In the genomic region with DNA sequence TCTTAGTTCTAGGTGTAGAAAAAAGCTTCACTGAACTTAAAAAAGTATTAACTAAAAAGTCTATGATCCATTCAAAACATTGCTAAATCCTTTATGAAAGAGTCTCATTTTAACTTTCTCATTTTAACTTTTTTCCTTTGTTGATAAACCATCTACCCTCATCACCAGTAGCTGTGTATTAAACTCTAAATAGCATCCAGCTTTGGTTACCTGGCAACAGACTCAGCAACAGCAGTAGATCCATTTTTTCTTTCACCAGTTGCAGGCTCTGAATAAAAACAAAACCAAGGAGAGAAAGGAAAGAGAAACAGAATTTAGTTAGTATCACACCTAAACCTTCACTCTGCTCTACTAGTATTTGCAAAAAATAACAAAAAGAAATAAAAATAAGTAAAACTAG, we compare ENCODE assay signal across 8 cellular contexts. TPM values are rescaled to one million over a fixed set of nuclear protein-coding genes. Genes with fewer than 3 reads are reported as not detected.
DNase-seq lines count a peak whose midpoint lies in the region; ATAC-seq and TF ChIP-seq lines count a peak whose summit lies in the region.

No MANE protein-coding gene starts in this region.

- H3F3A ChIP-seq in GM23338 (replicated peaks; ENCODE audit: low read depth): no peaks in the 10 kb centered on the region

- BruUV-seq in A673 (replicated peaks; lab: Mats Ljungman, UMichigan): TSS peak; percentile 97

- no peak overlapping the region for H3K4me2 ChIP-seq in GM23338

- no peak for TF ChIP-seq CTCF in A673 (conservative IDR thresholded peaks at IDR 0.05; ENCODE audit: low read depth, low read length)
- TF ChIP-seq CTCF in GM23338 (conservative IDR thresholded peaks at IDR 0.05; ENCODE audit: low read depth in 2 of 2): no peak

- H3K27me3 Mint-ChIP-seq in GM23338 (ENCODE audit: insufficient read depth, low read depth, poor library complexity): peaks cover 1% of the 10 kb centered on the region
- no peaks in the 10 kb centered on the region for H3K27me3 Mint-ChIP-seq in activated CD4-positive, alpha-beta memory T cell treated with anti-CD3 and anti-CD28 coated beads for 36 hours

- no peaks in the 10 kb centered on the region for H3K9me2 ChIP-seq in GM23338 (ENCODE audit: insufficient read depth)

- DNase-seq in A673 (ENCODE audit: low spot score): peak; percentile 63
- no peak for DNase-seq in GM23338 (ENCODE audit: low spot score)
- DNase-seq in activated CD4-positive, alpha-beta memory T cell treated with anti-CD3 and anti-CD28 coated beads for 36 hours: no peak
- no peak for DNase-seq in NCI-H2029 treated with DMSO at 0.1 percent for 48 hours (lab: John Stamatoyannopoulos, UW)
- DNase-seq in GDM1 (lab: John Stamatoyannopoulos, UW): no peak
- DNase-seq in SK-N-DZ (ENCODE audit: low spot score): no peak
- no peak for DNase-seq in NCI-H1930 (lab: John Stamatoyannopoulos, UW)

- peak overlapping the region; percentile 90 for H3K27ac Mint-ChIP-seq in GM23338
- peak overlapping the region; percentile 87 for H3K27ac Mint-ChIP-seq in activated CD4-positive, alpha-beta memory T cell treated with anti-CD3 and anti-CD28 coated beads for 36 hours

- H2AFZ ChIP-seq in GM23338: no peak overlapping the region

- POLR2A ChIA-PET in A673 (lab: Charles Lee; ENCODE audit: low non-redundant PET): no interaction called here
- POLR2A ChIA-PET in activated CD4-positive, alpha-beta memory T cell treated with anti-CD3 and anti-CD28 coated beads for 36 hours (lab: Charles Lee): interaction anchor here (0.6 to 2.1 kb wide), 3 partner anchors 70 to 295 kb away, joined by 3 to 17 read pairs (median 4); partner anchors contain the start of genes TUBGCP4 and ZSCAN29

- H3K4me1 Mint-ChIP-seq in GM23338: peaks cover 7% of the 10 kb centered on the region; the same call in 2 of the 3 replicates
- H3K4me1 Mint-ChIP-seq in activated CD4-positive, alpha-beta memory T cell treated with anti-CD3 and anti-CD28 coated beads for 36 hours (ENCODE audit: low read depth): peaks cover 12% of the 10 kb centered on the region

- H3K36me3 ChIP-seq in A673 (ENCODE audit: insufficient read depth, low read length, poor library complexity, severe bottlenecking): peaks cover 50% of the 10 kb centered on the region
- peaks cover 27% of the 10 kb centered on the region for H3K36me3 ChIP-seq in GM23338 (ENCODE audit: insufficient read depth)
- peaks cover 71% of the 10 kb centered on the region for H3K36me3 ChIP-seq in iPS-18a (ENCODE audit: control insufficient read depth, low read depth, low read length)

- H3K27me3 ChIP-seq in A673 (replicated peaks; ENCODE audit: insufficient read depth, low read depth, low read length, poor library complexity) (no peaks in the 10 kb centered on the region), GM23338 (ENCODE audit: insufficient read depth) (no peaks in the 10 kb centered on the region), iPS-18a (ENCODE audit: control insufficient read depth, insufficient read depth, low read length) (no peaks in the 10 kb centered on the region)

- H3K27ac ChIP-seq in A673 (ENCODE audit: low read depth, low read length, poor library complexity, severe bottlenecking): peak overlapping the region; percentile 80
- peak overlapping the region; percentile 72 for H3K27ac ChIP-seq in GM23338 (ENCODE audit: low read depth)
- peak overlapping the region; percentile 79 for H3K27ac ChIP-seq in iPS-18a (ENCODE audit: low read length)

- intact Hi-C loops in A673 (cut with micrococcal nuclease; ENCODE audit: unreplicated experiment): loop anchor here (10.0 kb wide), 1 partner anchor 73 kb away; the partner anchor contains the start of gene MAP1A
- intact Hi-C loops in activated CD4-positive, alpha-beta memory T cell treated with anti-CD3 and anti-CD28 coated beads for 36 hours (cut with micrococcal nuclease): loop anchor here (1.0 to 5.0 kb wide), 2 partner anchors 51 to 69 kb away; partner anchors contain the start of gene TP53BP1

- CTCF ChIA-PET in A673 (lab: Charles Lee): interaction anchor here (0.7 to 1.5 kb wide), 5 partner anchors 55 to 76 kb away, joined by 3 to 7 read pairs (median 4); partner anchors contain the start of gene MAP1A
- CTCF ChIA-PET in activated CD4-positive, alpha-beta memory T cell treated with anti-CD3 and anti-CD28 coated beads for 36 hours (lab: Charles Lee): interaction anchor here (0.6 to 3.2 kb wide), 22 partner anchors 11 to 387 kb away, joined by 3 to 54 read pairs (median 4); partner anchors contain the start of genes MFAP1 and TP53BP1

- H3K4me3 Mint-ChIP-seq in GM23338: no peak overlapping the region
- H3K4me3 Mint-ChIP-seq in activated CD4-positive, alpha-beta memory T cell treated with anti-CD3 and anti-CD28 coated beads for 36 hours: no peak overlapping the region

- no peak for ATAC-seq in GM23338

- H3K9me3 ChIP-seq in A673 (ENCODE audit: low read depth, low read length, poor library complexity, severe bottlenecking) (no peaks in the 10 kb centered on the region), iPS-18a (ENCODE audit: control insufficient read depth, low read depth, low read length) (no peaks in the 10 kb centered on the region)

- peaks cover 10% of the 10 kb centered on the region for H3K4me1 ChIP-seq in A673 (ENCODE audit: insufficient read depth, low read length, poor library complexity, severe bottlenecking)
- no peaks in the 10 kb centered on the region for H3K4me1 ChIP-seq in GM23338 (ENCODE audit: insufficient read depth)
- H3K4me1 ChIP-seq in iPS-18a (ENCODE audit: control insufficient read depth, low read depth, low read length): peaks cover 4% of the 10 kb centered on the region

- H3K9me3 Mint-ChIP-seq in GM23338: no peaks in the 10 kb centered on the region
- H3K9me3 Mint-ChIP-seq in activated CD4-positive, alpha-beta memory T cell treated with anti-CD3 and anti-CD28 coated beads for 36 hours: no peaks in the 10 kb centered on the region

- H3K79me2 ChIP-seq in GM23338 (replicated peaks; ENCODE audit: insufficient read depth): no peaks in the 10 kb centered on the region

- H4K20me1 ChIP-seq in GM23338 (replicated peaks; ENCODE audit: insufficient read depth): peaks cover 14% of the 10 kb centered on the region; the same call in 1 of the 2 replicates

- no peak overlapping the region for H3K9ac ChIP-seq in iPS-18a (ENCODE audit: low read length)

- H3K4me3 ChIP-seq in A673 (ENCODE audit: low read depth, low read length, poor library complexity, severe bottlenecking) (no peak overlapping the region), GM23338 (no peak overlapping the region), iPS-18a (ENCODE audit: low read length) (no peak overlapping the region)

- peaks cover 73% of the 10 kb centered on the region for H3K36me3 Mint-ChIP-seq in GM23338 (ENCODE audit: low read depth)
- H3K36me3 Mint-ChIP-seq in activated CD4-positive, alpha-beta memory T cell treated with anti-CD3 and anti-CD28 coated beads for 36 hours: peaks cover 13% of the 10 kb centered on the region

TF ChIP-seq in GM23338, 12 proteins besides CTCF, POLR2A, EP300 and RAD21 (continues in another document):
- TF ChIP-seq EZH2phosphoT487 (IDR thresholded peaks at IDR 0.05; ENCODE audit: unreplicated experiment) (no peak), STAT1 (IDR thresholded peaks at IDR 0.05; ENCODE audit: unreplicated experiment) (no peak), POLR2AphosphoS5 (IDR thresholded peaks at IDR 0.05; ENCODE audit: low read depth) (no peak), ZNF331 (CRISPR knock-in tag; IDR thresholded peaks at IDR 0.05; ENCODE audit: low read depth) (no peak), NANOG (IDR thresholded peaks at IDR 0.05; ENCODE audit: borderline replicate concordance) (no peak), ZNF114 (CRISPR knock-in tag; IDR thresholded peaks at IDR 0.05) (no peak), EZH2 (IDR thresholded peaks at IDR 0.05; ENCODE audit: low read depth, unreplicated experiment) (no peak)
- TF ChIP-seq, protein P1, sequence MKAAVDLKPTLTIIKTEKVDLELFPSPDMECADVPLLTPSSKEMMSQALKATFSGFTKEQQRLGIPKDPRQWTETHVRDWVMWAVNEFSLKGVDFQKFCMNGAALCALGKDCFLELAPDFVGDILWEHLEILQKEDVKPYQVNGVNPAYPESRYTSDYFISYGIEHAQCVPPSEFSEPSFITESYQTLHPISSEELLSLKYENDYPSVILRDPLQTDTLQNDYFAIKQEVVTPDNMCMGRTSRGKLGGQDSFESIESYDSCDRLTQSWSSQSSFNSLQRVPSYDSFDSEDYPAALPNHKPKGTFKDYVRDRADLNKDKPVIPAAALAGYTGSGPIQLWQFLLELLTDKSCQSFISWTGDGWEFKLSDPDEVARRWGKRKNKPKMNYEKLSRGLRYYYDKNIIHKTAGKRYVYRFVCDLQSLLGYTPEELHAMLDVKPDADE (IDR thresholded peaks at IDR 0.05): no peak
- TF ChIP-seq, protein P2, sequence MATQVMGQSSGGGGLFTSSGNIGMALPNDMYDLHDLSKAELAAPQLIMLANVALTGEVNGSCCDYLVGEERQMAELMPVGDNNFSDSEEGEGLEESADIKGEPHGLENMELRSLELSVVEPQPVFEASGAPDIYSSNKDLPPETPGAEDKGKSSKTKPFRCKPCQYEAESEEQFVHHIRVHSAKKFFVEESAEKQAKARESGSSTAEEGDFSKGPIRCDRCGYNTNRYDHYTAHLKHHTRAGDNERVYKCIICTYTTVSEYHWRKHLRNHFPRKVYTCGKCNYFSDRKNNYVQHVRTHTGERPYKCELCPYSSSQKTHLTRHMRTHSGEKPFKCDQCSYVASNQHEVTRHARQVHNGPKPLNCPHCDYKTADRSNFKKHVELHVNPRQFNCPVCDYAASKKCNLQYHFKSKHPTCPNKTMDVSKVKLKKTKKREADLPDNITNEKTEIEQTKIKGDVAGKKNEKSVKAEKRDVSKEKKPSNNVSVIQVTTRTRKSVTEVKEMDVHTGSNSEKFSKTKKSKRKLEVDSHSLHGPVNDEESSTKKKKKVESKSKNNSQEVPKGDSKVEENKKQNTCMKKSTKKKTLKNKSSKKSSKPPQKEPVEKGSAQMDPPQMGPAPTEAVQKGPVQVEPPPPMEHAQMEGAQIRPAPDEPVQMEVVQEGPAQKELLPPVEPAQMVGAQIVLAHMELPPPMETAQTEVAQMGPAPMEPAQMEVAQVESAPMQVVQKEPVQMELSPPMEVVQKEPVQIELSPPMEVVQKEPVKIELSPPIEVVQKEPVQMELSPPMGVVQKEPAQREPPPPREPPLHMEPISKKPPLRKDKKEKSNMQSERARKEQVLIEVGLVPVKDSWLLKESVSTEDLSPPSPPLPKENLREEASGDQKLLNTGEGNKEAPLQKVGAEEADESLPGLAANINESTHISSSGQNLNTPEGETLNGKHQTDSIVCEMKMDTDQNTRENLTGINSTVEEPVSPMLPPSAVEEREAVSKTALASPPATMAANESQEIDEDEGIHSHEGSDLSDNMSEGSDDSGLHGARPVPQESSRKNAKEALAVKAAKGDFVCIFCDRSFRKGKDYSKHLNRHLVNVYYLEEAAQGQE (IDR thresholded peaks at IDR 0.05; ENCODE audit: unreplicated experiment): no peak

RNA-seq across cellular contexts. Expression of gene TP53BP1, which starts 51.6 kb away (rescaled TPM):
- 66.0 and 74.5 TPM in 2 replicates for total RNA-seq in A673 (2021)
- 48.6 and 81.3 TPM in 2 replicates for total RNA-seq in GM23338 (2014; rRNA removed; shearing (Covaris generic))
- 15.5 and 17.7 TPM in 2 replicates for polyA plus RNA-seq in GM23338 (2016; fragmentation: Nextera tagmentation; extraction: Ambion mirVana)
- 10 to 100 TPM; 26.4 to 32.0 TPM for total RNA-seq in activated CD4-positive, alpha-beta memory T cell treated with anti-CD3 and anti-CD28 coated beads for 36 hours
- 30.7 and 31.0 TPM in 2 replicates for polyA plus RNA-seq in SK-N-DZ (2014; cell fraction: cytosol; rRNA removed)
- 50.0 and 70.9 TPM in 2 replicates for polyA plus RNA-seq in SK-N-DZ (2014; cell fraction: nucleus; rRNA removed)
